18 cellular contexts compared by ENCODE assay signal in genomic region chr2:239300242-239300641, GRCh38.
DNase-seq lines count a peak whose midpoint lies in the region; ATAC-seq, FAIRE-seq and TF ChIP-seq lines count a peak whose summit lies in the region.
"Had no signal": no experiment of that assay in that cellular context is flagged by ENCODE, and none has a peak within 500 bp of the region (broad histone marks: within the 10 kb centered on the region; RNA-seq: fewer than 3 reads in every experiment).

No MANE protein-coding gene starts in this region.

- H3K9me3 ChIP-seq in heart right ventricle = no peaks in the 10 kb centered on the region
- no peaks in the 10 kb centered on the region for H3K9me3 ChIP-seq in duodenal mucosa (ENCODE audit: control insufficient read depth in 1 of 2, low read length in 2 of 2)
- H3K9me3 ChIP-seq: Peyer's patch, uterus had no signal

- DNase-seq in left cardiac atrium (peak; percentile 16), heart right ventricle (no peak), RPMI8226 (no peak), cerebellar cortex (ENCODE audit: low spot score) (no peak), HTR-8/SVneo (ENCODE audit: insufficient read length, low spot score) (no peak)
- DNase-seq in stimulated activated naive B cell treated with anti-CD40 and anti-IgM and Interleukin-4, amounts not matched to agents 10 μg/mL and 1 μg/mL and 100 μg/mL, for 72 hours = no peak
- DNase-seq: activated CD4-positive, CD25-positive, alpha-beta regulatory T cell; activated CD8-positive, alpha-beta memory T cell treated with anti-CD3 and anti-CD28 coated beads, Interleukin-2, amount 10 ng/mL, durations not matched to agents 7 days and 5 days; Calu3; effector CD4-positive, alpha-beta T cell; H7; Kasumi-1; NCI-H1105 treated with DMSO at 0.1 percent for 48 hours; stimulated activated naive CD4-positive, alpha-beta T cell treated with Interleukin-2 at 50 U/mL for 16 hours had no signal

- H3K4me3 Mint-ChIP-seq in nephron = no peak overlapping the region
- no peak overlapping the region for H3K4me3 Mint-ChIP-seq in stimulated activated naive B cell treated with anti-CD40 and anti-IgM and Interleukin-4, amounts not matched to agents 10 μg/mL and 1 μg/mL and 100 μg/mL, for 72 hours
- H3K4me3 Mint-ChIP-seq: activated CD8-positive, alpha-beta memory T cell treated with anti-CD3 and anti-CD28 coated beads, Interleukin-2, amount 10 ng/mL, durations not matched to agents 7 days and 5 days had no signal

- 84% methylated on average over 5 of the region's 5 CpGs for WGBS in heart right ventricle, 2 donors

- H3K27ac ChIP-seq in heart right ventricle (peak overlapping the region in 3 of 10 donors; percentile 22 to 42 (median 30)), duodenal mucosa (ENCODE audit: low read depth, low read length) (no peak overlapping the region)
- H3K27ac ChIP-seq: uterus had no signal

- ATAC-seq in left cardiac atrium (no peak), heart right ventricle (no peak)
- no peak for ATAC-seq in stimulated activated naive B cell treated with anti-CD40 and anti-IgM and Interleukin-4, amounts not matched to agents 10 μg/mL and 1 μg/mL and 100 μg/mL, for 72 hours (replicated peaks)
- ATAC-seq: activated CD8-positive, alpha-beta memory T cell treated with anti-CD3 and anti-CD28 coated beads, Interleukin-2, amount 10 ng/mL, durations not matched to agents 7 days and 5 days had no signal

- intact Hi-C loops in left cardiac atrium (cut with DNase I) (no loop called here), heart right ventricle (cut with DNase I) (loop anchor here in 1 of 10 donors (10.0 kb wide), 1 partner anchor 95 kb away; no protein-coding TSS in a partner anchor)

- H3K9me3 Mint-ChIP-seq in nephron = no peaks in the 10 kb centered on the region
- no peaks in the 10 kb centered on the region for H3K9me3 Mint-ChIP-seq in stimulated activated naive B cell treated with anti-CD40 and anti-IgM and Interleukin-4, amounts not matched to agents 10 μg/mL and 1 μg/mL and 100 μg/mL, for 72 hours

- peak overlapping the region in 2 of 3 experiments; percentile 19 to 89 for H3K27ac Mint-ChIP-seq in nephron
- H3K27ac Mint-ChIP-seq in stimulated activated naive B cell treated with anti-CD40 and anti-IgM and Interleukin-4, amounts not matched to agents 10 μg/mL and 1 μg/mL and 100 μg/mL, for 72 hours = no peak overlapping the region
- H3K27ac Mint-ChIP-seq: activated CD8-positive, alpha-beta memory T cell treated with anti-CD3 and anti-CD28 coated beads, Interleukin-2, amount 10 ng/mL, durations not matched to agents 7 days and 5 days had no signal

- H3K27me3 ChIP-seq in heart right ventricle (no peaks in the 10 kb centered on the region), duodenal mucosa (ENCODE audit: control insufficient read depth in 1 of 2, insufficient read depth in 2 of 2, low read length in 2 of 2) (no peaks in the 10 kb centered on the region)
- H3K27me3 ChIP-seq: Peyer's patch, uterus had no signal

- no peaks in the 10 kb centered on the region for H3K36me3 ChIP-seq in heart right ventricle
- no peaks in the 10 kb centered on the region for H3K36me3 ChIP-seq in duodenal mucosa (ENCODE audit: control insufficient read depth in 1 of 2, insufficient read depth in 2 of 2, low read length in 2 of 2)
- H3K36me3 ChIP-seq: Peyer's patch, uterus had no signal

- H3K9ac ChIP-seq in duodenal mucosa (ENCODE audit: low read depth in 1 of 2, low read length in 2 of 2) = peak overlapping the region; percentile 9 to 19

- H3K4me3 ChIP-seq in heart right ventricle = peak overlapping the region in 1 of 10 donors; percentile 15
- H3K4me3 ChIP-seq in duodenal mucosa (ENCODE audit: low read depth in 1 of 2, low read length in 2 of 2) = peak overlapping the region in 1 of 2 donors; percentile 43
- H3K4me3 ChIP-seq: uterus had no signal

- TF ChIP-seq CTCF in heart right ventricle (IDR thresholded peaks at IDR 0.05) = no peak
- no peak for TF ChIP-seq CTCF in nephron (IDR thresholded peaks at IDR 0.05; ENCODE audit: unreplicated experiment in 3 of 3)

- H3K4me1 ChIP-seq in heart right ventricle (peaks cover 14 to 85% (median 76%) of the 10 kb centered on the region in 9 donors), duodenal mucosa (ENCODE audit: control insufficient read depth in 1 of 2, insufficient read depth in 2 of 2, low read length in 2 of 2) (peaks cover 72 to 85% of the 10 kb centered on the region in 2 donors)

- H3K27me3 Mint-ChIP-seq in nephron (ENCODE audit: low read depth) = peaks cover 5% of the 10 kb centered on the region
- H3K27me3 Mint-ChIP-seq in stimulated activated naive B cell treated with anti-CD40 and anti-IgM and Interleukin-4, amounts not matched to agents 10 μg/mL and 1 μg/mL and 100 μg/mL, for 72 hours = peaks cover 0 to 7% of the 10 kb centered on the region in 2 donors
- H3K27me3 Mint-ChIP-seq: activated CD8-positive, alpha-beta memory T cell treated with anti-CD3 and anti-CD28 coated beads, Interleukin-2, amount 10 ng/mL, durations not matched to agents 7 days and 5 days had no signal

- no peaks in the 10 kb centered on the region for H3K36me3 Mint-ChIP-seq in nephron (ENCODE audit: low read depth)
- peaks cover 5 to 21% of the 10 kb centered on the region in 2 donors for H3K36me3 Mint-ChIP-seq in stimulated activated naive B cell treated with anti-CD40 and anti-IgM and Interleukin-4, amounts not matched to agents 10 μg/mL and 1 μg/mL and 100 μg/mL, for 72 hours

- H3K4me1 Mint-ChIP-seq in nephron = peaks cover 72% of the 10 kb centered on the region
- H3K4me1 Mint-ChIP-seq in stimulated activated naive B cell treated with anti-CD40 and anti-IgM and Interleukin-4, amounts not matched to agents 10 μg/mL and 1 μg/mL and 100 μg/mL, for 72 hours = peaks cover 53 to 80% of the 10 kb centered on the region in 2 donors

- FAIRE-seq in HTR-8/SVneo (lab: Jason Lieb, UNC) = no peak
